Comparison of ENCODE assay signal across 25 cellular contexts in the genomic region with DNA sequence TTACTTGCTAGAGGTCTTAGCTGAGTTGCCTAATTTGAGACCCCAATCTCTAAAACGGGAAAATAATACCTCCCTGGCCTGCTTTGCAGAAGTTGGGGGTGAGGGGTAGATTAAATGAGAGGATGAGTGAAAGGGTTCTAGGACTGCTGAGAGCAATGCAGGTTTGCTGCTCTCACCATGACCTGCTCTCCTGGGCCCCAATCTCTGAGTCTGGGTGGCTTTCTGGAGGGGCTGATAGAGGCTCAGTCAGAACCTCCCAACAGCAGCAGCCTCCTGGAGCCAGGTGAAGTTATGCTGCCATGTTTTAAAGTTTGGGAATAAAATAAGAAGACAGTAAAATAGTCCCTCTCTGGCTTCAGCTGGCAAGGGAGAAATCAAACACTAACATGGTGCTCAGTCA. TPM values are rescaled to one million over a fixed set of nuclear protein-coding genes. Genes with fewer than 3 reads are reported as not detected.
"Had no signal": no experiment of that assay in that cellular context is flagged by ENCODE, and none has a peak within 500 bp of the region (broad histone marks: within the 10 kb centered on the region; RNA-seq: fewer than 3 reads in every experiment).

No MANE protein-coding gene starts in this region.

- H3K9me3 Mint-ChIP-seq: dendritic cell treated with granulocyte-macrophage colony-stimulating factor and Interleukin-4, amounts not matched to agents 40 ng/mL and 50 ng/mL, for 4 days; effector memory CD8-positive, alpha-beta T cell; mesothelial cell of epicardium; naive B cell had no signal

- H3K4me3 ChIP-seq: colonic mucosa, esophagus squamous epithelium, gastrocnemius medialis, heart right ventricle, left lung, lower lobe of right lung, mucosa of descending colon had no signal

- H3K4me3 Mint-ChIP-seq: dendritic cell treated with granulocyte-macrophage colony-stimulating factor and Interleukin-4, amounts not matched to agents 40 ng/mL and 50 ng/mL, for 4 days; effector memory CD8-positive, alpha-beta T cell; mesothelial cell of epicardium; naive B cell had no signal

- H3K9me3 ChIP-seq: colonic mucosa, esophagus squamous epithelium, gastrocnemius medialis, heart right ventricle, left lung, lower lobe of right lung, mucosa of descending colon had no signal

- FAIRE-seq: endothelial cell of umbilical vein, islet of Langerhans had no signal

- H3K27me3 Mint-ChIP-seq: dendritic cell treated with granulocyte-macrophage colony-stimulating factor and Interleukin-4, amounts not matched to agents 40 ng/mL and 50 ng/mL, for 4 days; effector memory CD8-positive, alpha-beta T cell; naive B cell had no signal

- H3K4me1 ChIP-seq: colonic mucosa, esophagus squamous epithelium, lower lobe of right lung had no signal

- ATAC-seq: effector memory CD8-positive, alpha-beta T cell; esophagus mucosa; gastrocnemius medialis; heart right ventricle; left cardiac atrium; left lung; left ventricle myocardium superior; lower lobe of right lung; mucosa of descending colon had no signal

- H3K27me3 ChIP-seq: colonic mucosa, esophagus squamous epithelium, gastrocnemius medialis, heart right ventricle, left lung had no signal

- H3K36me3 ChIP-seq: colonic mucosa had no signal

- DNase-seq: colonic mucosa; cortex of kidney; effector CD8-positive, alpha-beta T cell; effector memory CD8-positive, alpha-beta T cell; esophagus squamous epithelium; foreskin fibroblast; foreskin melanocyte; gastrocnemius medialis; glutamatergic neuron; heart right ventricle; hippocampal formation; left cardiac atrium; left lung; left ventricle myocardium superior; lower lobe of right lung; mesenchymal stem cell; mucosa of descending colon; naive B cell had no signal

- H3K27ac ChIP-seq: colonic mucosa, esophagus squamous epithelium, gastrocnemius medialis, heart right ventricle, left lung, lower lobe of right lung had no signal

- H3K27ac Mint-ChIP-seq: dendritic cell treated with granulocyte-macrophage colony-stimulating factor and Interleukin-4, amounts not matched to agents 40 ng/mL and 50 ng/mL, for 4 days; mesothelial cell of epicardium had no signal

RNA-seq across cellular contexts. Expression of a gene that starts 40.1 kb away (rescaled TPM):
- total RNA-seq: colonic mucosa, endothelial cell of umbilical vein, gastrocnemius medialis, left ventricle myocardium superior, lower leg skin, lower lobe of right lung, myocyte had no signal
